ENCODE assay signal across 23 cellular contexts in the genomic region with DNA sequence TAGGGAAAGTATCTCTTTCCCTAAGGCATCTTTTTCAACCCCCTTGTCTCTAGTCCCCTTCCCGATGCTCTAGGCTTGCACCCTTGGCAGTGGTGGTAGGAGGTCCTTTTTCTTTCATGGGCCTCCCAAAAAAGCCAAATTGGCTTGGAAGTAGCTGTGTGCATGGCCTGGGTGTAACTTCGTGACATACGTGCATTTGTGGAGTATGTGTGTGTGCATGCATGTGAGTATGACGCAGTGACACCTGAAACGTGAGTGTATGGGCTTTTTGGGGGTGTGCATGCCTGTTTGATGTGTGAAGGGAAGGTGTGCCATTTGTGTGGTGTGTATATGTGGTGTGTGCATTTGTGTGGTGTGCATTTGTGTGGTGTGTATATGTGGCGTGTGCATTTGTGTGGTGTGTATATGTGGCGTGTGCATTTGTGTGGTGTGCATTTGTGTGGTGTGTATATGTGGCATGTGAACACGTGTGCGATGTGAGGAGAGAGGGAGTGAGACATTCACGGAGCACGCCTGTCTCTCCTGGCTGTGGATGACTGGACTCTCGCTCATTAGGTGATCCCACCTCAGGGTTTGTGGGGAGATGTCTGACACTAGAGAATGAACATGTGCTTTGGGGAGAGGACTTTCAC. TPM values are rescaled to one million over a fixed set of nuclear protein-coding genes. Genes with fewer than 3 reads are reported as not detected.
DNase-seq lines count a peak whose midpoint lies in the region; ATAC-seq, FAIRE-seq and TF ChIP-seq lines count a peak whose summit lies in the region.
"Had no signal": no experiment of that assay in that cellular context is flagged by ENCODE, and none has a peak within 500 bp of the region (broad histone marks: within the 10 kb centered on the region; RNA-seq: fewer than 3 reads in every experiment).

No MANE protein-coding gene starts in this region.

- no peaks in the 10 kb centered on the region for H3K9me3 ChIP-seq in neural progenitor cell (ENCODE audit: low read depth)
- H3K9me3 ChIP-seq: ascending aorta had no signal

- H3K27ac Mint-ChIP-seq in endothelial cell (ENCODE audit: unreplicated experiment) = peak overlapping the region; percentile 76
- peak overlapping the region; percentile 69 for H3K27ac Mint-ChIP-seq in neural crest cell (ENCODE audit: unreplicated experiment)
- H3K27ac Mint-ChIP-seq in neural progenitor cell = no peak overlapping the region
- H3K27ac Mint-ChIP-seq: natural killer cell had no signal

- no peak for DNase-seq in HTR-8/SVneo (ENCODE audit: insufficient read length, low spot score)
- no peak for DNase-seq in endothelial cell (ENCODE audit: low spot score)
- DNase-seq in neural crest cell (ENCODE audit: low read depth, low spot score) = no peak
- no peak for DNase-seq in neural progenitor cell (ENCODE audit: low spot score)
- no peak for DNase-seq in SKM-1 (lab: John Stamatoyannopoulos, UW; ENCODE audit: unreplicated experiment)
- DNase-seq in NCI-H1417 treated with DMSO at 0.1 percent for 48 hours (lab: John Stamatoyannopoulos, UW) = no peak
- DNase-seq: activated CD4-positive, alpha-beta T cell treated with anti-CD3 and anti-CD28 coated beads for 1 hour; activated CD8-positive, alpha-beta memory T cell treated with anti-CD3 and anti-CD28 coated beads, Interleukin-2, amount 50 U/mL, for 4 hours; activated gamma-delta T cell; COR-L47; cortex of kidney; MV-4-11; natural killer cell; NCI-H2029; NCI-H526; stimulated activated naive CD4-positive, alpha-beta T cell treated with Interleukin-2 at 50 U/mL for 16 hours had no signal

- FAIRE-seq in HTR-8/SVneo (lab: Jason Lieb, UNC) = peak; percentile 99

- no peak overlapping the region for H3K4me2 ChIP-seq in neural progenitor cell

- H3K27me3 Mint-ChIP-seq in endothelial cell (ENCODE audit: unreplicated experiment) (peaks cover 17% of the 10 kb centered on the region), neural crest cell (ENCODE audit: low read depth) (no peaks in the 10 kb centered on the region), neural progenitor cell (ENCODE audit: insufficient read depth, low read depth) (peaks cover 5% of the 10 kb centered on the region)

- no peak for ATAC-seq in GM18861 (IDR thresholded peaks at IDR 0.05; ENCODE audit: unreplicated experiment)
- ATAC-seq: natural killer cell had no signal

- H3K4me3 ChIP-seq in ACC112 (ENCODE audit: low read depth, low read length) (no peak overlapping the region), neural progenitor cell (no peak overlapping the region)
- H3K4me3 ChIP-seq: ascending aorta had no signal

- peaks cover 56% of the 10 kb centered on the region for H3K4me1 ChIP-seq in ACC112 (ENCODE audit: control insufficient read depth, insufficient read depth, low read length, unreplicated experiment)
- H3K4me1 ChIP-seq in neural progenitor cell = peaks cover 16% of the 10 kb centered on the region

- H3K36me3 ChIP-seq in ACC112 (ENCODE audit: insufficient read depth, low read length) = peaks cover 32% of the 10 kb centered on the region
- H3K36me3 ChIP-seq in neural progenitor cell = no peaks in the 10 kb centered on the region

- H2AFZ ChIP-seq in ACC112 (ENCODE audit: low read length, unreplicated experiment) (no peak overlapping the region), neural progenitor cell (replicated peaks) (no peak overlapping the region)

- H3K4me3 Mint-ChIP-seq in endothelial cell (ENCODE audit: unreplicated experiment) = peak overlapping the region; percentile 66
- H3K4me3 Mint-ChIP-seq in neural crest cell = no peak overlapping the region
- H3K4me3 Mint-ChIP-seq in neural progenitor cell = no peak overlapping the region
- H3K4me3 Mint-ChIP-seq: natural killer cell had no signal

- H3K27me3 ChIP-seq in ACC112 (ENCODE audit: insufficient read depth, low read length) = no peaks in the 10 kb centered on the region
- H3K27me3 ChIP-seq in neural progenitor cell = no peaks in the 10 kb centered on the region
- H3K27me3 ChIP-seq: ascending aorta had no signal

- H3K27ac ChIP-seq in ACC112 (ENCODE audit: low read depth, low read length) = peak overlapping the region; percentile 46
- no peak overlapping the region for H3K27ac ChIP-seq in neural progenitor cell
- H3K27ac ChIP-seq: ascending aorta, epithelial cell of prostate had no signal

- H3K9me3 Mint-ChIP-seq in endothelial cell (ENCODE audit: unreplicated experiment) = no peaks in the 10 kb centered on the region
- no peaks in the 10 kb centered on the region for H3K9me3 Mint-ChIP-seq in neural crest cell
- no peaks in the 10 kb centered on the region for H3K9me3 Mint-ChIP-seq in neural progenitor cell
- H3K9me3 Mint-ChIP-seq: natural killer cell had no signal

- H4K20me1 ChIP-seq in neural progenitor cell (ENCODE audit: low read depth) = no peaks in the 10 kb centered on the region

- no peak overlapping the region for H3K9ac ChIP-seq in neural progenitor cell

- peaks cover 45% of the 10 kb centered on the region for H3K4me1 Mint-ChIP-seq in endothelial cell (ENCODE audit: unreplicated experiment)
- peaks cover 37% of the 10 kb centered on the region for H3K4me1 Mint-ChIP-seq in neural crest cell
- H3K4me1 Mint-ChIP-seq in neural progenitor cell = peaks cover 42% of the 10 kb centered on the region
- H3K4me1 Mint-ChIP-seq: natural killer cell had no signal

- H3F3A ChIP-seq in neural progenitor cell (ENCODE audit: low read depth) = no peaks in the 10 kb centered on the region

- H3K79me2 ChIP-seq in ACC112 (ENCODE audit: control insufficient read depth, insufficient read depth, low read length, unreplicated experiment) = peaks cover under 1% of the 10 kb centered on the region
- H3K79me2 ChIP-seq in neural progenitor cell (ENCODE audit: low read depth) = no peaks in the 10 kb centered on the region

- H3K36me3 Mint-ChIP-seq in endothelial cell (ENCODE audit: low read depth, unreplicated experiment) = peaks cover 40% of the 10 kb centered on the region
- H3K36me3 Mint-ChIP-seq in neural crest cell (ENCODE audit: low read depth) = peaks cover 3% of the 10 kb centered on the region
- H3K36me3 Mint-ChIP-seq in neural progenitor cell = peaks cover 14% of the 10 kb centered on the region
- H3K36me3 Mint-ChIP-seq: natural killer cell had no signal

- TF ChIP-seq CTCF in endothelial cell (IDR thresholded peaks at IDR 0.05; ENCODE audit: unreplicated experiment) (no peak), neural crest cell (conservative IDR thresholded peaks at IDR 0.05) (no peak), neural progenitor cell (IDR thresholded peaks at IDR 0.05) (no peak)

RNA-seq across cellular contexts. Expression of gene IGFBP4, which starts 15.7 kb away (rescaled TPM):
- total RNA-seq in endothelial cell (ENCODE audit: unreplicated experiment) = 1,531 TPM
- total RNA-seq in neural crest cell = 56.1 and 56.7 TPM in 2 replicates
- total RNA-seq in neural progenitor cell (ENCODE audit: low replicate concordance) = 14.4 and 20.3 TPM in 2 replicates

RNA-seq across cellular contexts. Expression of gene TOP2A, which starts 41.3 kb away (rescaled TPM):
- total RNA-seq in endothelial cell (ENCODE audit: unreplicated experiment) (28.3 TPM), neural crest cell (295 and 302 TPM in 2 replicates), neural progenitor cell (ENCODE audit: low replicate concordance) (566 and 968 TPM in 2 replicates)

RNA-seq across cellular contexts. Expression of gene TNS4, which starts 42.5 kb away (rescaled TPM):
- total RNA-seq in endothelial cell (ENCODE audit: unreplicated experiment) = 0.08 TPM
- total RNA-seq in neural crest cell = not detected in 2 replicates
- not detected in 2 replicates for total RNA-seq in neural progenitor cell (ENCODE audit: low replicate concordance)
- total RNA-seq: ascending aorta, lung microvascular endothelial cell, pulmonary artery endothelial cell, Right ventricle myocardium superior had no signal

Comparison
In these comparisons a context has a peak if more than half of its experiments do, and no peak if none do; other contexts are left out.
1. RNA of gene IGFBP4, which starts 15.7 kb away (total RNA-seq): 1,531 TPM in endothelial cell (single experiment); 56.1 to 56.7 TPM in neural crest cell and 14.4 to 20.3 TPM in neural progenitor cell; every median in the first group is over 10 times any median in the second.
2. RNA of gene TOP2A, which starts 41.3 kb away (total RNA-seq): 566 to 968 TPM in neural progenitor cell and 295 to 302 TPM in neural crest cell; 28.3 TPM in endothelial cell (single experiment); every median in the first group is over 10 times any median in the second.